Comparison of ENCODE assay signal across 1 cellular context in genomic region chr9:89615661-89616060, GRCh38.
TF ChIP-seq lines count a peak whose summit lies in the region.

No MANE protein-coding gene starts in this region.

TF ChIP-seq in HepG2, 621 proteins besides CTCF, POLR2A, EP300 and RAD21:
- TF ChIP-seq RFX5 (IDR thresholded peaks at IDR 0.05; ENCODE audit: low read depth, low read length) (no peak), TRAFD1 (CRISPR knock-in tag; IDR thresholded peaks at IDR 0.05; ENCODE audit: borderline replicate concordance) (no peak), ZSCAN30 (CRISPR knock-in tag; IDR thresholded peaks at IDR 0.05) (no peak), STAG1 (CRISPR knock-in tag; IDR thresholded peaks at IDR 0.05) (0 out of 2 replicates have a peak, but pooled peaks have one; percentile 5), RBM39 (IDR thresholded peaks at IDR 0.05; ENCODE audit: low read depth, low read length, poor library complexity, severe bottlenecking) (no peak), HNRNPL (IDR thresholded peaks at IDR 0.05; ENCODE audit: low read depth, low read length) (no peak), E2F5 (CRISPR knock-in tag; conservative IDR thresholded peaks at IDR 0.05) (no peak), ZNF354B (CRISPR knock-in tag; IDR thresholded peaks at IDR 0.05) (no peak)
